9 cellular contexts compared by ENCODE assay signal in the genomic region with DNA sequence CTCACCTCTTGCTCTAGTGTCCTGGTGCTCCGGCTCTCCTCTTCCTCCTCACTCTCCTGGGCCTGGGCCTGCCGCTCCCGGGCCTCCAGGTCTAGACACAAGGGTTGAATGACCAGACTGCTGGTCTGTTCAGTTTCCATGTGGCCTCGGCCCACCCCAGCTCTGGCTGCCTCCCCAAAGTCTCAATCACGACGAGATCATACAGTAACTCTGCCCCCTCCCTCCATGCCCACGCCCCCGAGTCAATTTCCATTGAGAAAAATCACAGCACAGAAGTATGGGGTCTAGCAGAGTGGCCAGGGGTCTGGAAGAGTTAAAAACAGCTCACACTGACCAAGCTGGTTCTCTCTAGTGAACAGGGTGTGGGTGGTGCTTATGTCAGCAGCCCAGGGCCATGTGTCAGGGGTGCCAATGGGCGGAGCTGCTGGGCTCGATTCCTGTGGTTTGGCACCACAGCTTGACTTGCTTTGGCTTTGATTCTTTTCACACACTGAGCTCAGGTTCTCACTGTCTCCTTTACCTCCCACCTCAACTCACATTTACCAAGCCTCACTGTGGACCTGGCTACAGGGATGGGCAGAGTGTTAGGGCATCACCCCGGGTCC. TPM values are rescaled to one million over a fixed set of nuclear protein-coding genes. Genes with fewer than 3 reads are reported as not detected.
DNase-seq lines count a peak whose midpoint lies in the region; ATAC-seq and TF ChIP-seq lines count a peak whose summit lies in the region.
"Had no signal": no experiment of that assay in that cellular context is flagged by ENCODE, and none has a peak within 500 bp of the region (broad histone marks: within the 10 kb centered on the region; RNA-seq: fewer than 3 reads in every experiment).

No MANE protein-coding gene starts in this region.

- H3K4me1 Mint-ChIP-seq in endothelial cell (ENCODE audit: unreplicated experiment) (no peaks in the 10 kb centered on the region), progenitor cell of endocrine pancreas (ENCODE audit: low read depth) (no peaks in the 10 kb centered on the region)

- peaks cover 6% of the 10 kb centered on the region for H3K27me3 Mint-ChIP-seq in endothelial cell (ENCODE audit: unreplicated experiment)
- no peaks in the 10 kb centered on the region for H3K27me3 Mint-ChIP-seq in progenitor cell of endocrine pancreas

- H3K36me3 Mint-ChIP-seq in endothelial cell (ENCODE audit: low read depth, unreplicated experiment) (peaks cover 36% of the 10 kb centered on the region), progenitor cell of endocrine pancreas (ENCODE audit: insufficient read depth) (peaks cover 11% of the 10 kb centered on the region)

- H3K4me3 Mint-ChIP-seq in endothelial cell (ENCODE audit: unreplicated experiment) (peak overlapping the region; percentile 51), progenitor cell of endocrine pancreas (ENCODE audit: low read depth) (no peak overlapping the region)

- intact Hi-C loops in sciatic nerve (cut with DNase I): no loop called here

- no peaks in the 10 kb centered on the region for H3K9me3 Mint-ChIP-seq in endothelial cell (ENCODE audit: unreplicated experiment)
- H3K9me3 Mint-ChIP-seq in progenitor cell of endocrine pancreas (ENCODE audit: low read depth): no peaks in the 10 kb centered on the region

- TF ChIP-seq CTCF in endothelial cell (IDR thresholded peaks at IDR 0.05; ENCODE audit: unreplicated experiment): no peak
- TF ChIP-seq CTCF in progenitor cell of endocrine pancreas (IDR thresholded peaks at IDR 0.05; ENCODE audit: unreplicated experiment): no peak

- peak; percentile 86 for DNase-seq in GM03348 (ENCODE audit: low spot score)
- DNase-seq in RPMI7951 (ENCODE audit: low read depth): peak; percentile 72
- DNase-seq in endothelial cell (ENCODE audit: low spot score): no peak
- no peak for DNase-seq in sciatic nerve (ENCODE audit: low spot score)
- no peak for DNase-seq in AML-193 (lab: John Stamatoyannopoulos, UW)
- no peak for DNase-seq in COLO668 (lab: John Stamatoyannopoulos, UW; ENCODE audit: unreplicated experiment)
- DNase-seq in progenitor cell of endocrine pancreas (ENCODE audit: low spot score, unreplicated experiment): no peak
- DNase-seq: caudate nucleus had no signal

- no peak overlapping the region for H3K27ac Mint-ChIP-seq in endothelial cell (ENCODE audit: unreplicated experiment)
- no peak overlapping the region for H3K27ac Mint-ChIP-seq in progenitor cell of endocrine pancreas

- ATAC-seq in sciatic nerve: peak; percentile 83
- ATAC-seq in GM21447 (IDR thresholded peaks at IDR 0.05; ENCODE audit: unreplicated experiment): no peak

RNA-seq across cellular contexts. Expression of a gene that starts 6.9 kb away (rescaled TPM):
- not detected in 2 replicates for total RNA-seq in RPMI7951 (2014; rRNA removed; shearing (Covaris generic))
- not detected for total RNA-seq in endothelial cell (ENCODE audit: unreplicated experiment)
- total RNA-seq in sciatic nerve: 0.49 TPM
- total RNA-seq in progenitor cell of endocrine pancreas: 1.8 and 1.9 TPM in 2 replicates

RNA-seq across cellular contexts. Expression of a gene that starts 12.8 kb away (rescaled TPM):
- total RNA-seq in RPMI7951 (2014; rRNA removed; shearing (Covaris generic)): 4.6 and 6.1 TPM in 2 replicates
- total RNA-seq in endothelial cell (ENCODE audit: unreplicated experiment) (4.6 TPM), sciatic nerve (9.8 TPM), progenitor cell of endocrine pancreas (30.6 and 32.1 TPM in 2 replicates)

RNA-seq across cellular contexts. Expression of a gene that starts 21.6 kb away (rescaled TPM):
- total RNA-seq in RPMI7951 (2014; rRNA removed; shearing (Covaris generic)): 13.6 and 17.0 TPM in 2 replicates
- 34.4 TPM for total RNA-seq in endothelial cell (ENCODE audit: unreplicated experiment)
- 38.3 TPM for total RNA-seq in sciatic nerve
- total RNA-seq in progenitor cell of endocrine pancreas: 23.4 and 25.9 TPM in 2 replicates

RNA-seq across cellular contexts. Expression of a gene that starts 30.2 kb away (rescaled TPM):
- 38.3 and 54.4 TPM in 2 replicates for total RNA-seq in RPMI7951 (2014; rRNA removed; shearing (Covaris generic))
- total RNA-seq in endothelial cell (ENCODE audit: unreplicated experiment) (31.5 TPM), sciatic nerve (24.9 TPM), progenitor cell of endocrine pancreas (25.2 and 28.1 TPM in 2 replicates)

RNA-seq across cellular contexts. Expression of a gene that starts 30.6 kb away (rescaled TPM):
- total RNA-seq in RPMI7951 (2014; rRNA removed; shearing (Covaris generic)): 36.3 and 36.9 TPM in 2 replicates
- 55.6 TPM for total RNA-seq in endothelial cell (ENCODE audit: unreplicated experiment)
- total RNA-seq in sciatic nerve: 36.2 TPM
- total RNA-seq in progenitor cell of endocrine pancreas: 41.0 and 43.1 TPM in 2 replicates

Comparison
In these comparisons a context has a peak if more than half of its experiments do, and no peak if none do; other contexts are left out.
1. DNase-seq: peak in GM03348 (single experiment) and RPMI7951 (single experiment); none in endothelial cell (single experiment), sciatic nerve (single experiment), AML-193 (0 of 2), COLO668 (single experiment) and progenitor cell of endocrine pancreas (single experiment).